In the genomic region with DNA sequence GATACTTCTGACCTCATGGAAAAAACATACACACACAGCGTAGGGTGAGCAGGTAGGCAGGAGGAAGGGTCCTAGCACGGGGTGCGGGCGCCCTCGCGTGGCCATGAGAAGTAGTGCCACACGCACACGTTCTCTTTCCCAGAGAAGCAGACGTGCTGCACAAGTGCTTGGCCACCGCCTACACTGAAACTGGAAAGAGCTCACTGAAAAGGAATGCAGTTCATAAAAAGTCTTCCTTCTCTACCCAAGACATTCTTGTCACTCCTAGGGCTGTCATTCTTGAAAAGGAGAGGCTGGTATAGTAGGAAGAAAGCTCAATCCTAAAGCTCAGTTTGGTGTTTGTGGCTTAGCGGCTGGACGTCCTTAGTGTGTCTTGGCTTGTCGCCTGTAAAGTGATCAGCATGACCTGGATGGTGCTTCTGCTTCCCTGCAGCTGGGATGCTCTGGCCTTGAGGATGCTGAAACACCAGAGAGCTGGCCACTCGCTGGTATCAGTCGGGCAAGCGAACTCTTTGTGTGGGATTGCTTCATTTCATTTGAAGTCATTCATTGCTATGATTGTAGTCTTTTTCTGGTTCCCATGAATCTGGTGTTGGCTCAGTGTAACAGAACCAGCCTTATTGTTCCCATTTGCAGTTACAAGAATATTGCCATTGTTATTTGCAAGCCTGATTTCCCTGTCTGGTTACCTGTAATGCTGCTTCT, we compare ENCODE assay signal across 2 cellular contexts.
TF ChIP-seq lines count a peak whose summit lies in the region.

No MANE protein-coding gene starts in this region.

TF ChIP-seq in IMR-90, 13 proteins besides CTCF, POLR2A, EP300 and RAD21 (continued from another document):
- TF ChIP-seq BHLHE40 (IDR thresholded peaks at IDR 0.05; ENCODE audit: low read depth, low read length) (peak; percentile 70), SMC3 (IDR thresholded peaks at IDR 0.05; ENCODE audit: low read depth, low read length) (peak; percentile 87), FOS (IDR thresholded peaks at IDR 0.05; ENCODE audit: low read depth, low read length) (no peak), RFX5 (IDR thresholded peaks at IDR 0.05; ENCODE audit: low read depth, low read length) (no peak), MXI1 (IDR thresholded peaks at IDR 0.05; ENCODE audit: borderline replicate concordance, low read depth, low read length) (no peak)
- TF ChIP-seq, protein P1, sequence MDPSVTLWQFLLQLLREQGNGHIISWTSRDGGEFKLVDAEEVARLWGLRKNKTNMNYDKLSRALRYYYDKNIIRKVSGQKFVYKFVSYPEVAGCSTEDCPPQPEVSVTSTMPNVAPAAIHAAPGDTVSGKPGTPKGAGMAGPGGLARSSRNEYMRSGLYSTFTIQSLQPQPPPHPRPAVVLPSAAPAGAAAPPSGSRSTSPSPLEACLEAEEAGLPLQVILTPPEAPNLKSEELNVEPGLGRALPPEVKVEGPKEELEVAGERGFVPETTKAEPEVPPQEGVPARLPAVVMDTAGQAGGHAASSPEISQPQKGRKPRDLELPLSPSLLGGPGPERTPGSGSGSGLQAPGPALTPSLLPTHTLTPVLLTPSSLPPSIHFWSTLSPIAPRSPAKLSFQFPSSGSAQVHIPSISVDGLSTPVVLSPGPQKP (IDR thresholded peaks at IDR 0.05; ENCODE audit: borderline replicate concordance, low read depth, low read length), result no peak
- TF ChIP-seq, protein P2, sequence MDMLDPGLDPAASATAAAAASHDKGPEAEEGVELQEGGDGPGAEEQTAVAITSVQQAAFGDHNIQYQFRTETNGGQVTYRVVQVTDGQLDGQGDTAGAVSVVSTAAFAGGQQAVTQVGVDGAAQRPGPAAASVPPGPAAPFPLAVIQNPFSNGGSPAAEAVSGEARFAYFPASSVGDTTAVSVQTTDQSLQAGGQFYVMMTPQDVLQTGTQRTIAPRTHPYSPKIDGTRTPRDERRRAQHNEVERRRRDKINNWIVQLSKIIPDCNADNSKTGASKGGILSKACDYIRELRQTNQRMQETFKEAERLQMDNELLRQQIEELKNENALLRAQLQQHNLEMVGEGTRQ (IDR thresholded peaks at IDR 0.05; ENCODE audit: low read depth, low read length), result no peak

TF ChIP-seq in SK-N-SH treated with all-trans-retinoic acid at 6 μM for 48 hours, 23 proteins besides CTCF, POLR2A, EP300 and RAD21 (continued from another document):
- TF ChIP-seq, protein P3, sequence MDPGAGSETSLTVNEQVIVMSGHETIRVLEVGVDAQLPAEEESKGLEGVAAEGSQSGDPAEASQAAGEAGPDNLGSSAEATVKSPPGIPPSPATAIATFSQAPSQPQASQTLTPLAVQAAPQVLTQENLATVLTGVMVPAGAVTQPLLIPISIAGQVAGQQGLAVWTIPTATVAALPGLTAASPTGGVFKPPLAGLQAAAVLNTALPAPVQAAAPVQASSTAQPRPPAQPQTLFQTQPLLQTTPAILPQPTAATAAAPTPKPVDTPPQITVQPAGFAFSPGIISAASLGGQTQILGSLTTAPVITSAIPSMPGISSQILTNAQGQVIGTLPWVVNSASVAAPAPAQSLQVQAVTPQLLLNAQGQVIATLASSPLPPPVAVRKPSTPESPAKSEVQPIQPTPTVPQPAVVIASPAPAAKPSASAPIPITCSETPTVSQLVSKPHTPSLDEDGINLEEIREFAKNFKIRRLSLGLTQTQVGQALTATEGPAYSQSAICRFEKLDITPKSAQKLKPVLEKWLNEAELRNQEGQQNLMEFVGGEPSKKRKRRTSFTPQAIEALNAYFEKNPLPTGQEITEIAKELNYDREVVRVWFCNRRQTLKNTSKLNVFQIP (CRISPR knock-in tag; IDR thresholded peaks at IDR 0.05; ENCODE audit: borderline replicate concordance, low read depth), result no peak
- TF ChIP-seq ZNF8 (CRISPR knock-in tag; IDR thresholded peaks at IDR 0.05) (no peak), RARB (CRISPR knock-in tag; IDR thresholded peaks at IDR 0.05) (no peak), ZFP3 (CRISPR knock-in tag; IDR thresholded peaks at IDR 0.05) (no peak), ZC3H10 (CRISPR knock-in tag; IDR thresholded peaks at IDR 0.05) (no peak), ZNF70 (CRISPR knock-in tag; IDR thresholded peaks at IDR 0.05) (no peak), TOX (CRISPR knock-in tag; IDR thresholded peaks at IDR 0.05; ENCODE audit: borderline replicate concordance) (no peak), SNAI2 (CRISPR knock-in tag; IDR thresholded peaks at IDR 0.05) (no peak), ZNF565 (CRISPR knock-in tag; conservative IDR thresholded peaks at IDR 0.05; ENCODE audit: low read depth) (no peak), ISL1 (CRISPR knock-in tag; IDR thresholded peaks at IDR 0.05) (no peak)
- TF ChIP-seq, protein P4, sequence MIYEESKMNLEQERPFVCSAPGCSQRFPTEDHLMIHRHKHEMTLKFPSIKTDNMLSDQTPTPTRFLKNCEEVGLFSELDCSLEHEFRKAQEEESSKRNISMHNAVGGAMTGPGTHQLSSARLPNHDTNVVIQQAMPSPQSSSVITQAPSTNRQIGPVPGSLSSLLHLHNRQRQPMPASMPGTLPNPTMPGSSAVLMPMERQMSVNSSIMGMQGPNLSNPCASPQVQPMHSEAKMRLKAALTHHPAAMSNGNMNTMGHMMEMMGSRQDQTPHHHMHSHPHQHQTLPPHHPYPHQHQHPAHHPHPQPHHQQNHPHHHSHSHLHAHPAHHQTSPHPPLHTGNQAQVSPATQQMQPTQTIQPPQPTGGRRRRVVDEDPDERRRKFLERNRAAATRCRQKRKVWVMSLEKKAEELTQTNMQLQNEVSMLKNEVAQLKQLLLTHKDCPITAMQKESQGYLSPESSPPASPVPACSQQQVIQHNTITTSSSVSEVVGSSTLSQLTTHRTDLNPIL (CRISPR knock-in tag; IDR thresholded peaks at IDR 0.05; ENCODE audit: low read depth), result no peak
- TF ChIP-seq, protein P5, sequence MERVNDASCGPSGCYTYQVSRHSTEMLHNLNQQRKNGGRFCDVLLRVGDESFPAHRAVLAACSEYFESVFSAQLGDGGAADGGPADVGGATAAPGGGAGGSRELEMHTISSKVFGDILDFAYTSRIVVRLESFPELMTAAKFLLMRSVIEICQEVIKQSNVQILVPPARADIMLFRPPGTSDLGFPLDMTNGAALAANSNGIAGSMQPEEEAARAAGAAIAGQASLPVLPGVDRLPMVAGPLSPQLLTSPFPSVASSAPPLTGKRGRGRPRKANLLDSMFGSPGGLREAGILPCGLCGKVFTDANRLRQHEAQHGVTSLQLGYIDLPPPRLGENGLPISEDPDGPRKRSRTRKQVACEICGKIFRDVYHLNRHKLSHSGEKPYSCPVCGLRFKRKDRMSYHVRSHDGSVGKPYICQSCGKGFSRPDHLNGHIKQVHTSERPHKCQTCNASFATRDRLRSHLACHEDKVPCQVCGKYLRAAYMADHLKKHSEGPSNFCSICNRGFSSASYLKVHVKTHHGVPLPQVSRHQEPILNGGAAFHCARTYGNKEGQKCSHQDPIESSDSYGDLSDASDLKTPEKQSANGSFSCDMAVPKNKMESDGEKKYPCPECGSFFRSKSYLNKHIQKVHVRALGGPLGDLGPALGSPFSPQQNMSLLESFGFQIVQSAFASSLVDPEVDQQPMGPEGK (CRISPR knock-in tag; IDR thresholded peaks at IDR 0.05; ENCODE audit: borderline replicate concordance), result no peak
